31 cellular contexts compared by ENCODE assay signal in genomic region chr7:46508541-46508940, GRCh38.
"Had no signal": no experiment of that assay in that cellular context is flagged by ENCODE, and none has a peak within 500 bp of the region (broad histone marks: within the 10 kb centered on the region; RNA-seq: fewer than 3 reads in every experiment).

No MANE protein-coding gene starts in this region.

- H3K27me3 ChIP-seq: body of pancreas, breast epithelium, Peyer's patch had no signal

- H3K4me1 ChIP-seq: body of pancreas, breast epithelium had no signal

- H3K4me1 Mint-ChIP-seq: activated CD4-positive, alpha-beta T cell treated with anti-CD3 and anti-CD28 coated beads for 36 hours; activated CD4-positive, alpha-beta T cell treated with anti-CD3 and anti-CD28 coated beads, Interleukin-2, amount 10 ng/mL, durations not matched to agents 7 days and 5 days; activated naive CD4-positive, alpha-beta T cell treated with anti-CD3 and anti-CD28 coated beads, Interleukin-2, amount 50 U/mL, for 24 hours; activated naive CD8-positive, alpha-beta T cell treated with anti-CD3 and anti-CD28 coated beads, Interleukin-2, amount 10 ng/mL, durations not matched to agents 7 days and 5 days had no signal

- H3K9me3 ChIP-seq: body of pancreas, Peyer's patch had no signal

- DNase-seq: activated CD4-positive, alpha-beta T cell treated with anti-CD3 and anti-CD28 coated beads for 36 hours; activated CD4-positive, alpha-beta T cell treated with anti-CD3 and anti-CD28 coated beads, Interleukin-2, amount 10 ng/mL, durations not matched to agents 7 days and 5 days; activated CD4-positive, alpha-beta T cell treated with anti-CD3 and anti-CD28 coated beads, Interleukin-2, amount 50 U/mL, for 48 hours; activated CD8-positive, alpha-beta T cell treated with anti-CD3 and anti-CD28 coated beads, Interleukin-2, amount 10 ng/mL, durations not matched to agents 7 days and 5 days; activated gamma-delta T cell; activated naive CD4-positive, alpha-beta T cell treated with Interleukin-2 at 50 U/mL for 16 hours; activated naive CD8-positive, alpha-beta T cell treated with anti-CD3 and anti-CD28 coated beads, Interleukin-2, amount 10 ng/mL, durations not matched to agents 7 days and 5 days; activated T-cell treated with anti-CD3 and anti-CD28 coated beads, Interleukin-2, amount 50 U/mL, for 24 hours; body of pancreas; cerebellar nuclear complex; Karpas-422; KBM-7; MM.1S; MV-4-11; NCI-H1092 treated with DMSO at 0.1 percent for 48 hours; NCI-H1417; NCI-H187 treated with DMSO at 0.1 percent for 48 hours; NCI-H2081; NCI-H345; NCI-H524 treated with DMSO at 0.1 percent for 48 hours; Peyer's patch; SIG-M5 had no signal

- H3K4me3 ChIP-seq: body of pancreas, breast epithelium, Peyer's patch had no signal

- H3K4me3 Mint-ChIP-seq: activated CD4-positive, alpha-beta T cell treated with anti-CD3 and anti-CD28 coated beads for 36 hours; activated CD4-positive, alpha-beta T cell treated with anti-CD3 and anti-CD28 coated beads, Interleukin-2, amount 10 ng/mL, durations not matched to agents 7 days and 5 days; activated CD8-positive, alpha-beta T cell treated with anti-CD3 and anti-CD28 coated beads, Interleukin-2, amount 10 ng/mL, durations not matched to agents 7 days and 5 days; activated naive CD4-positive, alpha-beta T cell treated with anti-CD3 and anti-CD28 coated beads, Interleukin-2, amount 50 U/mL, for 24 hours; activated naive CD8-positive, alpha-beta T cell treated with anti-CD3 and anti-CD28 coated beads, Interleukin-2, amount 10 ng/mL, durations not matched to agents 7 days and 5 days; activated T-cell treated with anti-CD3 and anti-CD28 coated beads, Interleukin-2, amount 50 U/mL, for 24 hours; T-helper 1 cell treated with Interleukin-12 subunit alpha and Interleukin-12 subunit beta and Interleukin-4 antibody, amounts not matched to agents 30 μg/mL and 1 μg/mL, for 36 hours; T-helper 2 cell treated with Interferon-gamma antibody and Interleukin-4, amounts not matched to agents 5 μg/mL and 100 μg/mL, for 36 hours; WTC11 had no signal

- H3K27ac Mint-ChIP-seq: activated CD4-positive, alpha-beta T cell treated with anti-CD3 and anti-CD28 coated beads for 36 hours; activated CD4-positive, alpha-beta T cell treated with anti-CD3 and anti-CD28 coated beads, Interleukin-2, amount 10 ng/mL, durations not matched to agents 7 days and 5 days; activated CD8-positive, alpha-beta T cell treated with anti-CD3 and anti-CD28 coated beads, Interleukin-2, amount 10 ng/mL, durations not matched to agents 7 days and 5 days; activated naive CD4-positive, alpha-beta T cell treated with anti-CD3 and anti-CD28 coated beads, Interleukin-2, amount 50 U/mL, for 24 hours; activated naive CD8-positive, alpha-beta T cell treated with anti-CD3 and anti-CD28 coated beads, Interleukin-2, amount 10 ng/mL, durations not matched to agents 7 days and 5 days; activated T-cell treated with anti-CD3 and anti-CD28 coated beads, Interleukin-2, amount 50 U/mL, for 24 hours; activated T-helper 2 cell treated with anti-CD3 and anti-CD28 coated beads, Interferon-gamma antibody, Interleukin-2, Interleukin-4, amounts not matched to agents 10 μg/mL and 5 μg/mL and 100 μg/mL, durations not matched to agents 14 hours and 24 hours and 36 hours; T-helper 1 cell treated with Interleukin-12 subunit alpha and Interleukin-12 subunit beta and Interleukin-4 antibody, amounts not matched to agents 30 μg/mL and 1 μg/mL, for 36 hours; T-helper 2 cell treated with Interferon-gamma antibody and Interleukin-4, amounts not matched to agents 5 μg/mL and 100 μg/mL, for 36 hours; WTC11 had no signal

- H3K27ac ChIP-seq: body of pancreas, breast epithelium, Peyer's patch, RWPE1 had no signal

- H3K27me3 Mint-ChIP-seq: activated CD4-positive, alpha-beta T cell treated with anti-CD3 and anti-CD28 coated beads for 36 hours; activated CD4-positive, alpha-beta T cell treated with anti-CD3 and anti-CD28 coated beads, Interleukin-2, amount 10 ng/mL, durations not matched to agents 7 days and 5 days; activated naive CD4-positive, alpha-beta T cell treated with anti-CD3 and anti-CD28 coated beads, Interleukin-2, amount 50 U/mL, for 24 hours; activated naive CD8-positive, alpha-beta T cell treated with anti-CD3 and anti-CD28 coated beads, Interleukin-2, amount 10 ng/mL, durations not matched to agents 7 days and 5 days; activated T-cell treated with anti-CD3 and anti-CD28 coated beads, Interleukin-2, amount 50 U/mL, for 24 hours had no signal

- ATAC-seq: activated CD4-positive, alpha-beta T cell treated with anti-CD3 and anti-CD28 coated beads for 36 hours; activated CD4-positive, CD25-positive, alpha-beta regulatory T cell treated with anti-CD3 and anti-CD28 coated beads, Interleukin-2, amount 50 U/mL, for 24 hours; activated CD8-positive, alpha-beta T cell treated with anti-CD3 and anti-CD28 coated beads, Interleukin-2, amount 10 ng/mL, durations not matched to agents 7 days and 5 days; body of pancreas; Right ventricle myocardium inferior; WTC11 had no signal

- H3K36me3 Mint-ChIP-seq: activated naive CD4-positive, alpha-beta T cell treated with anti-CD3 and anti-CD28 coated beads, Interleukin-2, amount 50 U/mL, for 24 hours; activated naive CD8-positive, alpha-beta T cell treated with anti-CD3 and anti-CD28 coated beads, Interleukin-2, amount 10 ng/mL, durations not matched to agents 7 days and 5 days; WTC11 had no signal

- H3K36me3 ChIP-seq: breast epithelium, Peyer's patch had no signal

- H3K9me3 Mint-ChIP-seq: activated CD4-positive, alpha-beta T cell treated with anti-CD3 and anti-CD28 coated beads, Interleukin-2, amount 10 ng/mL, durations not matched to agents 7 days and 5 days had no signal
